ENCODE assay signal across 1 cellular context in the genomic region with DNA sequence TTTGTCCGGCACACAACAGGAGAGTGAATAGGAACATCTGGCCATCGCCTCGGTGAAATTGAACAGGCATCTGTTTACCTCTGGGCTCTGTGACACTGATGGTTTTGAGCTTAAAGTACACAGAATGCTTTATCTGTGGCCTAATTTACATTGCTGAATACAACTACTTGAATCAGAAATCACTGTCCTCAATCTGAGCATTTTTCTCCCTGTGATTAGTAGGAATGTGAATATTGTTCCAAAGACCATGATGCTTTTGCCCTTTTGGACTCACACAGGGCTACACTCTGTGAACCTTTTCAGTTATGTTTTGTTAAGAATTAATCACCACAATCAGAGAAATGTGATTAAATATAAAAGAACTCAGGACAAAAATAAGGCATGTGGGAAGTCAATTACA.
TF ChIP-seq lines count a peak whose summit lies in the region.

No MANE protein-coding gene starts in this region.

TF ChIP-seq in WTC11, 78 proteins besides CTCF, POLR2A, EP300 and RAD21 (continued from another document):
- TF ChIP-seq ZBTB43 (CRISPR knock-in tag; IDR thresholded peaks at IDR 0.05) (no peak), CREB1 (CRISPR knock-in tag; IDR thresholded peaks at IDR 0.05) (no peak), SMAD4 (CRISPR knock-in tag; IDR thresholded peaks at IDR 0.05) (no peak), TP53 (CRISPR knock-in tag; IDR thresholded peaks at IDR 0.05) (no peak), KAT7 (CRISPR knock-in tag; IDR thresholded peaks at IDR 0.05; ENCODE audit: borderline replicate concordance) (no peak), ZSCAN18 (CRISPR knock-in tag; IDR thresholded peaks at IDR 0.05) (no peak), MYBL2 (CRISPR knock-in tag; IDR thresholded peaks at IDR 0.05) (no peak), NFE2L1 (CRISPR knock-in tag; IDR thresholded peaks at IDR 0.05) (no peak)
- TF ChIP-seq, protein P1, sequence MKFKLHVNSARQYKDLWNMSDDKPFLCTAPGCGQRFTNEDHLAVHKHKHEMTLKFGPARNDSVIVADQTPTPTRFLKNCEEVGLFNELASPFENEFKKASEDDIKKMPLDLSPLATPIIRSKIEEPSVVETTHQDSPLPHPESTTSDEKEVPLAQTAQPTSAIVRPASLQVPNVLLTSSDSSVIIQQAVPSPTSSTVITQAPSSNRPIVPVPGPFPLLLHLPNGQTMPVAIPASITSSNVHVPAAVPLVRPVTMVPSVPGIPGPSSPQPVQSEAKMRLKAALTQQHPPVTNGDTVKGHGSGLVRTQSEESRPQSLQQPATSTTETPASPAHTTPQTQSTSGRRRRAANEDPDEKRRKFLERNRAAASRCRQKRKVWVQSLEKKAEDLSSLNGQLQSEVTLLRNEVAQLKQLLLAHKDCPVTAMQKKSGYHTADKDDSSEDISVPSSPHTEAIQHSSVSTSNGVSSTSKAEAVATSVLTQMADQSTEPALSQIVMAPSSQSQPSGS (CRISPR knock-in tag; IDR thresholded peaks at IDR 0.05; ENCODE audit: borderline replicate concordance, low read depth): no peak
- TF ChIP-seq, protein P2, sequence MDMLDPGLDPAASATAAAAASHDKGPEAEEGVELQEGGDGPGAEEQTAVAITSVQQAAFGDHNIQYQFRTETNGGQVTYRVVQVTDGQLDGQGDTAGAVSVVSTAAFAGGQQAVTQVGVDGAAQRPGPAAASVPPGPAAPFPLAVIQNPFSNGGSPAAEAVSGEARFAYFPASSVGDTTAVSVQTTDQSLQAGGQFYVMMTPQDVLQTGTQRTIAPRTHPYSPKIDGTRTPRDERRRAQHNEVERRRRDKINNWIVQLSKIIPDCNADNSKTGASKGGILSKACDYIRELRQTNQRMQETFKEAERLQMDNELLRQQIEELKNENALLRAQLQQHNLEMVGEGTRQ (CRISPR knock-in tag; IDR thresholded peaks at IDR 0.05): no peak
